12 cellular contexts compared by ENCODE assay signal in the genomic region with DNA sequence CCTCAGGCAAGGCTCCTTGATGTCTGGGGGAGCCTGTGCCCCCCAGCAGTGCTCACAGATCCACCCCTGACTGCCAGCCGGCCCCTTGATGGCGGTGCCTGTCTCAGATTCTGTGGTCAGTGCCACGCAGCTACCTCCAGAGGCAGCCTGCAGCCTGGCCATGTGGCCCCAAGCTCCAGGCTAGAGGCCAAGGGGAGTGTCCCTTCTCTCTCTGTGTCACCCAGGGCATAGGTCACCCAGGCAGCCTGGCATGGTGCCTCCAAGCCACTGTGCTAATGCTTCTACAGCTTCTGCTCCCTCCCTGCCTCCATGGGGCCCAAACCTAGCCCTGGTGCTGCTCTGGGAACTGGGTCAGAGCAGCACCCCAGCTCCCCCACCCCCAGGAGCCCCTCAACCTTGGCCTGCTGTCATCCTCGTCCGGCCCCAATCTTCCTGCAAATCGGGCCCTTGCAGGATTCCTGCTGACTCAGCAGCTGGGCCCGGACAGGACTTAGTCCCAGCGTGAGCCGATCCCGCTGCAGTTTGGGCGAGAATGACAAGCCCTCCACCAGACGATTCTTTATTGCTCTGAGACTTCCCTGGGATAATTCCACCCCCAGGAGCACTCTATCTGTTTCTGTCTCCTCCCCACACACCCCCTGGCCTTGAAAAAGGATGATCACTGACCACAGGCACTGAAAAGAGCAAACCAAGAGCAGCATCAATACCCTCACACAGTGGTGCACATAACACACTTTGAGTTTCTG. TPM values are rescaled to one million over a fixed set of nuclear protein-coding genes. Genes with fewer than 3 reads are reported as not detected.
A peak's percentile ranks its signal among the peaks of the same experiment; 100 is the strongest.
DNase-seq lines count a peak whose midpoint lies in the region; ATAC-seq and TF ChIP-seq lines count a peak whose summit lies in the region.
"Had no signal": no experiment of that assay in that cellular context is flagged by ENCODE, and none has a peak within 500 bp of the region (broad histone marks: within the 10 kb centered on the region; RNA-seq: fewer than 3 reads in every experiment).

No MANE protein-coding gene starts in this region.

- H3K4me3 Mint-ChIP-seq in nephron progenitor cell, result no peak overlapping the region

- peaks cover 21% of the 10 kb centered on the region for H3K4me1 ChIP-seq in PC-9 (replicated peaks; ENCODE audit: insufficient read depth)

- H3K27ac ChIP-seq in PC-9, result no peak overlapping the region

- no peaks in the 10 kb centered on the region for H3K79me2 ChIP-seq in PC-9 (ENCODE audit: low read depth)

- H3K36me3 Mint-ChIP-seq in nephron progenitor cell (ENCODE audit: low read depth), result no peaks in the 10 kb centered on the region

- no peaks in the 10 kb centered on the region for H4K20me1 ChIP-seq in PC-9 (ENCODE audit: insufficient read depth)

- H3F3A ChIP-seq in PC-9 (ENCODE audit: insufficient read depth, low read depth), result no peaks in the 10 kb centered on the region

- no TSS peak for BruUV-seq in PC-9 (replicated peaks; lab: Mats Ljungman, UMichigan)

- TF ChIP-seq CTCF in PC-9 (conservative IDR thresholded peaks at IDR 0.05) (no peak), nephron progenitor cell (IDR thresholded peaks at IDR 0.05) (no peak)

- H3K27ac Mint-ChIP-seq in nephron progenitor cell, result peak overlapping the region; percentile 17

- CTCF ChIA-PET in PC-9 (lab: Charles Lee), result no interaction called here

- intact Hi-C loops in PC-9 (cut with micrococcal nuclease; ENCODE audit: unreplicated experiment) (no loop called here), Right ventricle myocardium inferior (cut with DNase I) (no loop called here)

- ATAC-seq in Right ventricle myocardium inferior, result peak; percentile 59
- ATAC-seq in HG02885 (IDR thresholded peaks at IDR 0.05; ENCODE audit: poor library complexity, unreplicated experiment), result no peak
- ATAC-seq in GM19455 (IDR thresholded peaks at IDR 0.05; ENCODE audit: unreplicated experiment), result no peak
- no peak for ATAC-seq in GM19035 (IDR thresholded peaks at IDR 0.05; ENCODE audit: unreplicated experiment)

- H3K27me3 Mint-ChIP-seq in nephron progenitor cell (ENCODE audit: low read depth, poor library complexity), result no peaks in the 10 kb centered on the region

- H3K9me2 ChIP-seq in PC-9 (ENCODE audit: insufficient read depth), result no peaks in the 10 kb centered on the region

- no peaks in the 10 kb centered on the region for H3K27me3 ChIP-seq in PC-9 (ENCODE audit: insufficient read depth, low read depth)

- peak; percentile 36 for DNase-seq in AG20443 (ENCODE audit: low spot score)
- DNase-seq in PC-9, result peak; percentile 63 to 70
- DNase-seq in Right ventricle myocardium inferior (ENCODE audit: missing footprints), result peak; percentile 74
- DNase-seq in nephron progenitor cell, result peak; percentile 19
- no peak for DNase-seq in glomerular visceral epithelial cell (ENCODE audit: extremely low spot score)
- DNase-seq: NCI-H1694 treated with DMSO at 0.1 percent for 48 hours; stimulated activated CD4-positive, alpha-beta T cell treated with anti-CD3 and anti-CD28 coated beads, Interleukin-4, amount 100 ng/mL, for 4 hours had no signal

- no peak overlapping the region for H3K4me3 ChIP-seq in PC-9

- POLR2A ChIA-PET in PC-9 (lab: Charles Lee; ENCODE audit: unreplicated experiment), result interaction anchor here (0.6 to 0.7 kb wide), 2 partner anchors 164 to 456 kb away, joined by 3 read pairs; no protein-coding TSS in a partner anchor

- H3K4me1 Mint-ChIP-seq in nephron progenitor cell, result peaks cover 19% of the 10 kb centered on the region

- H3K36me3 ChIP-seq in PC-9 (ENCODE audit: low read depth), result no peaks in the 10 kb centered on the region

- peak overlapping the region; percentile 30 for H3K4me2 ChIP-seq in PC-9

- H2AFZ ChIP-seq in PC-9, result peak overlapping the region; percentile 54; the same call in 1 of the 2 replicates

- H3K9me3 ChIP-seq in PC-9 (ENCODE audit: insufficient read depth, low read depth), result no peaks in the 10 kb centered on the region

- no peaks in the 10 kb centered on the region for H3K9me3 Mint-ChIP-seq in nephron progenitor cell

RNA-seq across cellular contexts. Expression of a gene that starts 2.7 kb away (rescaled TPM):
- total RNA-seq in PC-9 (2021) (3.5 and 3.7 TPM in 2 replicates), Right ventricle myocardium inferior (0.57 TPM)
- total RNA-seq: Daoy, osteocyte had no signal

RNA-seq across cellular contexts. Expression of a gene that starts 40.2 kb away (rescaled TPM):
- total RNA-seq in PC-9 (2021), result 14.6 and 16.1 TPM in 2 replicates
- 22.3 TPM for total RNA-seq in Right ventricle myocardium inferior
